In genomic region chr15:25825215-25825614, GRCh38 we compare ENCODE assay signal across 20 cellular contexts. TPM values are rescaled to one million over a fixed set of nuclear protein-coding genes. Genes with fewer than 3 reads are reported as not detected.
"Had no signal": no experiment of that assay in that cellular context is flagged by ENCODE, and none has a peak within 500 bp of the region (broad histone marks: within the 10 kb centered on the region; RNA-seq: fewer than 3 reads in every experiment).

No MANE protein-coding gene starts in this region.

- FAIRE-seq: urothelium cell line had no signal

- H3K27me3 ChIP-seq: esophagus squamous epithelium, foreskin keratinocyte, heart left ventricle, sigmoid colon, testis had no signal

- DNase-seq: effector memory CD4-positive, alpha-beta T cell; esophagus squamous epithelium; foreskin keratinocyte; heart left ventricle; hippocampal formation; left colon; mammary epithelial cell; naive thymus-derived CD4-positive, alpha-beta T cell; nephron progenitor cell; sigmoid colon; stimulated activated CD4-positive, alpha-beta T cell treated with anti-CD3 and anti-CD28 coated beads, Interleukin-2, amount 100 ng/mL, for 24 hours; stimulated activated CD4-positive, alpha-beta T cell treated with anti-CD3 and anti-CD28 coated beads, Interleukin-4, amount 100 ng/mL, for 4 hours; stimulated activated naive B cell treated with anti-CD40 and anti-IgM and Interleukin-4, amounts not matched to agents 10 μg/mL and 1 μg/mL and 100 μg/mL, for 72 hours; stimulated activated naive CD8-positive, alpha-beta T cell treated with anti-CD3 and anti-CD28 coated beads, Interleukin-15, amount 100 ng/mL, for 72 hours; testis; trophoblast cell had no signal

- H3K4me1 Mint-ChIP-seq: stimulated activated naive B cell treated with anti-CD40 and anti-IgM and Interleukin-4, amounts not matched to agents 10 μg/mL and 1 μg/mL and 100 μg/mL, for 72 hours had no signal

- H3K36me3 ChIP-seq: esophagus squamous epithelium, heart left ventricle, sigmoid colon had no signal

- H3K4me3 ChIP-seq: esophagus squamous epithelium, heart left ventricle, sigmoid colon, skin epidermis, testis had no signal

- H3K4me1 ChIP-seq: foreskin keratinocyte, testis had no signal

- ATAC-seq: foreskin keratinocyte; heart left ventricle; left colon; naive thymus-derived CD4-positive, alpha-beta T cell; stimulated activated naive B cell treated with anti-CD40 and anti-IgM and Interleukin-4, amounts not matched to agents 10 μg/mL and 1 μg/mL and 100 μg/mL, for 72 hours; stimulated activated naive CD8-positive, alpha-beta T cell treated with anti-CD3 and anti-CD28 coated beads, Interleukin-15, amount 100 ng/mL, for 72 hours had no signal

- H3K27ac Mint-ChIP-seq: nephron progenitor cell; stimulated activated naive B cell treated with anti-CD40 and anti-IgM and Interleukin-4, amounts not matched to agents 10 μg/mL and 1 μg/mL and 100 μg/mL, for 72 hours had no signal

- H3K9me3 ChIP-seq: esophagus squamous epithelium, sigmoid colon, testis had no signal

- H3K27ac ChIP-seq: epithelial cell of prostate, esophagus squamous epithelium, foreskin keratinocyte, heart left ventricle, skin epidermis, testis had no signal

- H3K27me3 Mint-ChIP-seq: naive thymus-derived CD4-positive, alpha-beta T cell; stimulated activated naive CD8-positive, alpha-beta T cell treated with anti-CD3 and anti-CD28 coated beads, Interleukin-15, amount 100 ng/mL, for 72 hours had no signal

- H3K4me3 Mint-ChIP-seq: nephron progenitor cell; stimulated activated naive B cell treated with anti-CD40 and anti-IgM and Interleukin-4, amounts not matched to agents 10 μg/mL and 1 μg/mL and 100 μg/mL, for 72 hours; stimulated activated naive CD8-positive, alpha-beta T cell treated with anti-CD3 and anti-CD28 coated beads, Interleukin-15, amount 100 ng/mL, for 72 hours had no signal

RNA-seq across cellular contexts. Expression of gene ATP10A, which starts 37.9 kb away (rescaled TPM):
- total RNA-seq: foreskin keratinocyte, pulmonary artery endothelial cell had no signal
- polyA plus RNA-seq: foreskin keratinocyte, mammary epithelial cell had no signal
